15 cellular contexts compared by ENCODE assay signal in the genomic region with DNA sequence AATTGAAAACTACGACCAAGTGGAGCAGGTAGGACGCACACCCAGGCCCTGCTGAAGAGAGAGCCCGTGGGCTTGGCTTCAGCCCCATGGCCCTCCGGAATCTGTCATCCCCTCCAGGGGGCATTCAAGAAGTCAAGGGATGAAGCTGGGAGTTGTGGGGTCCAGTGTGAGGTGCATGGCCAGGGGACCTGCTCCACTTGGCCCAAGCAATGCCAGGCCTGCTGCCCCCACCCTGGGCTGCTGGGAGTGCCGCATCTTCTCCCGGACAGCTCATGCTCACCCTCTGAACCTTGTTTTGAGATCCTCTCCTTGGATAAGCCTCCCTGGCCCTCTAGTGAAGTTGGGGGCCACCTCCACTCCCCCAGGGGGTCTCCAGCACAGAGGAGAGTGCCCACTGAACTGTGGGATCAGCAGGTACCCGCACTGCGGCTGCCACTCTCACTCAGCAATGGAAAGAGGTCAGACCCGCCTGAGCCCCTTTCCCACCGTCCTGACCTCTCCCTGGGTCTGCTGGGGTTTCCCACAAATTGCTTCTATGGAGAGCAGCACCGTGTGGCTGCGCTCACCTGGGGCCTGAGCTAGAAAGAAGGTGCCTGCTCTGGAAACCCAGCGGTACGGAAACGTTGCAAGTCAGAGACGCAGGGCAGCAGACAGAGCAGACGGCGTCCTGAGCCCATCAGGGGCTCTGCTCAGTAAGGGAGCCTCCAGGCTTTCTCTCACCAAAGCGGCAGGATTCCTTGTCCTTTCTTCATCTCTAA. TPM values are rescaled to one million over a fixed set of nuclear protein-coding genes. Genes with fewer than 3 reads are reported as not detected.
DNase-seq lines count a peak whose midpoint lies in the region; FAIRE-seq and TF ChIP-seq lines count a peak whose summit lies in the region.
"Had no signal": no experiment of that assay in that cellular context is flagged by ENCODE, and none has a peak within 500 bp of the region (broad histone marks: within the 10 kb centered on the region; RNA-seq: fewer than 3 reads in every experiment).

No MANE protein-coding gene starts in this region.

- TF ChIP-seq POLR2A in esophagus muscularis mucosa (IDR thresholded peaks at IDR 0.05; ENCODE audit: low read depth), result peak; percentile 35

- no peaks in the 10 kb centered on the region for H3K36me3 ChIP-seq in BLaER1 treated with 17β-estradiol and CSF1 and Interleukin-3, amounts not matched to agents 10 nM and 100 nM
- H3K36me3 ChIP-seq in MM.1S (replicated peaks; ENCODE audit: insufficient read depth, low read length) (no peaks in the 10 kb centered on the region), esophagus muscularis mucosa (no peaks in the 10 kb centered on the region), skeletal muscle tissue (ENCODE audit: control insufficient read depth in 3 of 3, insufficient read depth in 3 of 3, low read length in 3 of 3) (no peaks in the 10 kb centered on the region), kidney (ENCODE audit: control insufficient read depth in 1 of 2, insufficient read depth in 2 of 2, low read length in 2 of 2) (no peaks in the 10 kb centered on the region)
- H3K36me3 ChIP-seq: BE2C had no signal

- peaks cover 0 to 21% (median 0%) of the 10 kb centered on the region in 11 experiments; a peak in 7 of 22 replicates for H4K20me1 ChIP-seq in BLaER1 treated with 17β-estradiol and CSF1 and Interleukin-3, amounts not matched to agents 10 nM and 100 nM
- no peaks in the 10 kb centered on the region for H4K20me1 ChIP-seq in MM.1S (ENCODE audit: insufficient read depth, low read length)

- intact Hi-C loops in esophagus muscularis mucosa (cut with DNase I), result no loop called here
- intact Hi-C loops in kidney (cut with DNase I), result no loop called here

- peak overlapping the region; percentile 5 to 100 (median 64); a peak in 20 of 22 replicates for H3K4me2 ChIP-seq in BLaER1 treated with 17β-estradiol and CSF1 and Interleukin-3, amounts not matched to agents 10 nM and 100 nM
- peak overlapping the region; percentile 61 for H3K4me2 ChIP-seq in MM.1S (ENCODE audit: low read depth, low read length)

- 0 out of 22 replicates have a peak overlapping the region, but pooled peaks of 1 of the 11 experiments have one; percentile 18 for H3K9ac ChIP-seq in BLaER1 treated with 17β-estradiol and CSF1 and Interleukin-3, amounts not matched to agents 10 nM and 100 nM
- peak overlapping the region; percentile 35 for H3K9ac ChIP-seq in MM.1S (ENCODE audit: low read length)
- peak overlapping the region; percentile 71 to 84 (median 73) for H3K9ac ChIP-seq in skeletal muscle tissue (ENCODE audit: low read depth in 1 of 3, low read length in 3 of 3)
- H3K9ac ChIP-seq in kidney (ENCODE audit: low read length in 2 of 2), result no peak overlapping the region

- no peaks in the 10 kb centered on the region for H3K9me2 ChIP-seq in MM.1S (replicated peaks; ENCODE audit: insufficient read depth, low read length)

- DNase-seq in MM.1S (peak; percentile 28), esophagus muscularis mucosa (ENCODE audit: extremely low spot score) (no peak), DMS114 treated with DMSO at 0.1 percent for 48 hours (lab: John Stamatoyannopoulos, UW; ENCODE audit: unreplicated experiment) (no peak), kidney (no peak)
- no peak for DNase-seq in activated CD4-positive, alpha-beta T cell treated with anti-CD3 and anti-CD28 coated beads for 48 hours
- DNase-seq: BE2C, DMS153, NCI-H187 treated with DMSO at 0.1 percent for 48 hours, NCI-H2227 treated with DMSO at 0.1 percent for 48 hours, NCI-H524 treated with DMSO at 0.1 percent for 48 hours, OCI-M1 had no signal

- no peak for TF ChIP-seq EP300 in esophagus muscularis mucosa (IDR thresholded peaks at IDR 0.05)

- TF ChIP-seq CTCF in MM.1S (IDR thresholded peaks at IDR 0.05; ENCODE audit: low read length), result no peak
- TF ChIP-seq CTCF in esophagus muscularis mucosa (IDR thresholded peaks at IDR 0.05), result no peak
- TF ChIP-seq CTCF in kidney (IDR thresholded peaks at IDR 0.05; ENCODE audit: borderline replicate concordance, extremely low read depth, insufficient read depth), result no peak

- peaks cover 11% of the 10 kb centered on the region for H3F3A ChIP-seq in MM.1S (ENCODE audit: insufficient read depth, low read length)

- no peak for FAIRE-seq in kidney (lab: Jason Lieb, UNC)
- FAIRE-seq: H54 had no signal

- peak overlapping the region; percentile 42; the same call in 1 of the 2 replicates for H2AFZ ChIP-seq in MM.1S (ENCODE audit: low read length)

- peaks cover 4 to 6% (median 5%) of the 10 kb centered on the region in 11 experiments; a peak in 18 of 22 replicates for H3K9me3 ChIP-seq in BLaER1 treated with 17β-estradiol and CSF1 and Interleukin-3, amounts not matched to agents 10 nM and 100 nM (replicated peaks in 1 of 11)
- H3K9me3 ChIP-seq in MM.1S (replicated peaks; ENCODE audit: insufficient read depth, low read length) (no peaks in the 10 kb centered on the region), esophagus muscularis mucosa (peaks cover 0 to 8% (median 7%) of the 10 kb centered on the region in 4 donors), skeletal muscle tissue (ENCODE audit: control insufficient read depth in 3 of 3, low read length in 3 of 3) (peaks cover 0 to 9% (median 5%) of the 10 kb centered on the region in 3 donors), kidney (ENCODE audit: control insufficient read depth in 1 of 2, low read length in 2 of 2) (peaks cover 0 to 5% of the 10 kb centered on the region in 2 donors)
- H3K9me3 ChIP-seq: BE2C had no signal

- H3K4me3 ChIP-seq in BLaER1 treated with 17β-estradiol and CSF1 and Interleukin-3, amounts not matched to agents 10 nM and 100 nM, result no peak overlapping the region
- peak overlapping the region; percentile 26 for H3K4me3 ChIP-seq in MM.1S (ENCODE audit: low read length)
- no peak overlapping the region for H3K4me3 ChIP-seq in esophagus muscularis mucosa
- H3K4me3 ChIP-seq in skeletal muscle tissue (ENCODE audit: low read length in 3 of 3), result peak overlapping the region in 1 of 3 donors; percentile 49
- no peak overlapping the region for H3K4me3 ChIP-seq in kidney (ENCODE audit: low read length in 2 of 2)
- H3K4me3 ChIP-seq: SK-N-MC had no signal

- peaks cover 14 to 37% (median 16%) of the 10 kb centered on the region in 11 experiments for H3K27me3 ChIP-seq in BLaER1 treated with 17β-estradiol and CSF1 and Interleukin-3, amounts not matched to agents 10 nM and 100 nM
- H3K27me3 ChIP-seq in MM.1S (replicated peaks; ENCODE audit: insufficient read depth, low read length), result peaks cover 9% of the 10 kb centered on the region; the same call in 1 of the 2 replicates
- H3K27me3 ChIP-seq in esophagus muscularis mucosa, result no peaks in the 10 kb centered on the region
- no peaks in the 10 kb centered on the region for H3K27me3 ChIP-seq in skeletal muscle tissue (ENCODE audit: control insufficient read depth in 3 of 3, insufficient read depth in 3 of 3, low read length in 3 of 3)
- H3K27me3 ChIP-seq: BE2C had no signal

- H3K79me2 ChIP-seq in MM.1S (ENCODE audit: low read length), result no peaks in the 10 kb centered on the region

- H3K4me1 ChIP-seq in BLaER1 treated with 17β-estradiol and CSF1 and Interleukin-3, amounts not matched to agents 10 nM and 100 nM, result peaks cover 45 to 86% (median 77%) of the 10 kb centered on the region in 10 experiments
- peaks cover 24% of the 10 kb centered on the region for H3K4me1 ChIP-seq in MM.1S (ENCODE audit: low read length)
- peaks cover 12 to 18% (median 14%) of the 10 kb centered on the region in 4 donors for H3K4me1 ChIP-seq in esophagus muscularis mucosa
- peaks cover 49 to 76% (median 74%) of the 10 kb centered on the region in 3 donors for H3K4me1 ChIP-seq in skeletal muscle tissue (ENCODE audit: control insufficient read depth in 3 of 3, insufficient read depth in 3 of 3, low read length in 3 of 3)
- H3K4me1 ChIP-seq in kidney (ENCODE audit: control insufficient read depth in 1 of 2, insufficient read depth in 1 of 2, low read depth in 1 of 2, low read length in 2 of 2), result peaks cover 6 to 12% of the 10 kb centered on the region in 2 donors
- H3K4me1 ChIP-seq: BE2C had no signal

- 87% methylated on average over 19 of the region's 19 CpGs for WGBS in esophagus muscularis mucosa

- H3K27ac ChIP-seq in BLaER1 treated with 17β-estradiol and CSF1 and Interleukin-3, amounts not matched to agents 10 nM and 100 nM, result no peak overlapping the region
- H3K27ac ChIP-seq in MM.1S (ENCODE audit: low read length) (peak overlapping the region; percentile 64), esophagus muscularis mucosa (replicated peaks in 1 of 4) (no peak overlapping the region), skeletal muscle tissue (ENCODE audit: low read depth, low read length) (peak overlapping the region; percentile 91), kidney (ENCODE audit: low read depth in 2 of 2, low read length in 2 of 2) (no peak overlapping the region)
- H3K27ac ChIP-seq: SK-N-MC had no signal

RNA-seq across cellular contexts. Expression of gene ABLIM2, which starts 5.0 kb away (rescaled TPM):
- total RNA-seq in esophagus muscularis mucosa (10 to 100 TPM in 1 of 4 donors, 1 to 10 TPM in 3; 4.2 to 28.5 (median 8.7) TPM), skeletal muscle tissue (7.3 TPM), kidney (23.3 TPM)
- 9.5 TPM for polyA plus RNA-seq in kidney (ENCODE audit: insufficient read depth, low read depth, low replicate concordance)

RNA-seq across cellular contexts. Expression of gene SH3TC1, which starts 35.5 kb away (rescaled TPM):
- total RNA-seq in esophagus muscularis mucosa (10 to 100 TPM; 13.7 to 18.7 (median 15.2) TPM), skeletal muscle tissue (13.0 TPM), kidney (127 TPM)
- 43.1 TPM for polyA plus RNA-seq in kidney (ENCODE audit: insufficient read depth, low read depth, low replicate concordance)

Comparison
In these comparisons a context has a peak if more than half of its experiments do, and no peak if none do; other contexts are left out.
1. H3K27ac ChIP-seq: peak in MM.1S (single experiment) and skeletal muscle tissue (single experiment); none in BLaER1 treated with 17β-estradiol and CSF1 and Interleukin-3, amounts not matched to agents 10 nM and 100 nM (0 of 11), esophagus muscularis mucosa (0 of 4) and kidney (0 of 2).
2. H3K9ac ChIP-seq: peak in MM.1S (single experiment) and skeletal muscle tissue (3 of 3); none in kidney (0 of 2).